Comparison of ENCODE assay signal across 24 cellular contexts in the genomic region with DNA sequence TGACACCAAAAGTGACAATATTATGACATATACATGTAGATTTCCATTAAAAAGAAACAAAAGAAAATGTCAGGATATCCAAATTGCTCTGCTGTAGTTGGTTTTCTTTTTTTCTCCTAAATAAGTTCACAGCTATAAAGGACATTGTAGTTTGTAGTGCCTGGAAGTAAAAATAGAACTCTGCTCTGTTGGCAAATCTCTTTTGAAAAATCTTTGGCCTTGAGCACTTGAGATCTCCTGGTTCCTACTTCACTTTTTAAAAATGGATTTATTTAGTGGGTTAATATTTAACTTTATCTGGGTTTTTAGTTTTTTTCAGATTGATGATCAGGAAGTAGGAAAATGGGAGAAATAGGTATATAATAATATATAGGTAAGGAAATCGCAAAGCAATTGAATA.
"Had no signal": no experiment of that assay in that cellular context is flagged by ENCODE, and none has a peak within 500 bp of the region (broad histone marks: within the 10 kb centered on the region; RNA-seq: fewer than 3 reads in every experiment).

No MANE protein-coding gene starts in this region.

- FAIRE-seq: endometrium, keratinocyte had no signal

- H3K27ac Mint-ChIP-seq: dendritic cell treated with granulocyte-macrophage colony-stimulating factor and Interleukin-4, amounts not matched to agents 40 ng/mL and 50 ng/mL, for 4 days; mesothelial cell of epicardium had no signal

- H3K4me3 Mint-ChIP-seq: dendritic cell treated with granulocyte-macrophage colony-stimulating factor and Interleukin-4, amounts not matched to agents 40 ng/mL and 50 ng/mL, for 4 days; mesothelial cell of epicardium; naive B cell had no signal

- H3K4me1 ChIP-seq: colonic mucosa, esophagus squamous epithelium, lower lobe of right lung had no signal

- H3K9me3 Mint-ChIP-seq: dendritic cell treated with granulocyte-macrophage colony-stimulating factor and Interleukin-4, amounts not matched to agents 40 ng/mL and 50 ng/mL, for 4 days; mesothelial cell of epicardium; naive B cell had no signal

- H3K27me3 ChIP-seq: colonic mucosa, esophagus squamous epithelium, gastrocnemius medialis, heart right ventricle had no signal

- H3K4me1 Mint-ChIP-seq: naive B cell had no signal

- H3K36me3 ChIP-seq: colonic mucosa had no signal

- ATAC-seq: esophagus mucosa, gastrocnemius medialis, heart right ventricle, left cardiac atrium, left ventricle myocardium superior, lower lobe of right lung, mucosa of descending colon had no signal

- H3K9me3 ChIP-seq: colonic mucosa, esophagus squamous epithelium, gastrocnemius medialis, heart right ventricle, lower lobe of right lung, mucosa of descending colon had no signal

- H3K4me3 ChIP-seq: colonic mucosa, esophagus squamous epithelium, gastrocnemius medialis, heart right ventricle, lower lobe of right lung, mucosa of descending colon had no signal

- H3K27ac ChIP-seq: colonic mucosa, epithelial cell of prostate, esophagus squamous epithelium, gastrocnemius medialis, heart right ventricle, lower lobe of right lung had no signal

- DNase-seq: colonic mucosa; cortex of kidney; effector memory CD4-positive, alpha-beta T cell; erythroblast; esophagus squamous epithelium; foreskin fibroblast; foreskin melanocyte; gastrocnemius medialis; glutamatergic neuron; head of caudate nucleus; heart right ventricle; hippocampal formation; left cardiac atrium; left ventricle myocardium superior; lower lobe of right lung; mesenchymal stem cell; mucosa of descending colon; naive B cell had no signal
